In genomic region chr7:7035851-7036250, GRCh38 we compare ENCODE assay signal across 8 cellular contexts.
"Had no signal": no experiment of that assay in that cellular context is flagged by ENCODE, and none has a peak within 500 bp of the region (broad histone marks: within the 10 kb centered on the region; RNA-seq: fewer than 3 reads in every experiment).

No MANE protein-coding gene starts in this region.

- H2AFZ ChIP-seq: GM23248, GM23338 had no signal

- H3K36me3 ChIP-seq: HAP-1 had no signal

- H3K27ac ChIP-seq: GM23248 had no signal

- H3K27ac Mint-ChIP-seq: GM23338, H9, HFFc6 had no signal

- H3K9me3 ChIP-seq: HAP-1 had no signal

- H3K4me3 ChIP-seq: GM23248, GM23338, HAP-1 had no signal

- H3K9ac ChIP-seq: GM23248 had no signal

- DNase-seq: GM23248, GOT3, H7, H9, HCEC 1CT, HFFc6 had no signal

- H3K4me2 ChIP-seq: GM23338 had no signal

- H3K9me3 Mint-ChIP-seq: GM23338, HFFc6 had no signal

- H3K4me3 Mint-ChIP-seq: GM23338, H9, HFFc6 had no signal

- H3K4me1 ChIP-seq: HAP-1 had no signal
